Comparison of ENCODE assay signal across 15 cellular contexts in the genomic region with DNA sequence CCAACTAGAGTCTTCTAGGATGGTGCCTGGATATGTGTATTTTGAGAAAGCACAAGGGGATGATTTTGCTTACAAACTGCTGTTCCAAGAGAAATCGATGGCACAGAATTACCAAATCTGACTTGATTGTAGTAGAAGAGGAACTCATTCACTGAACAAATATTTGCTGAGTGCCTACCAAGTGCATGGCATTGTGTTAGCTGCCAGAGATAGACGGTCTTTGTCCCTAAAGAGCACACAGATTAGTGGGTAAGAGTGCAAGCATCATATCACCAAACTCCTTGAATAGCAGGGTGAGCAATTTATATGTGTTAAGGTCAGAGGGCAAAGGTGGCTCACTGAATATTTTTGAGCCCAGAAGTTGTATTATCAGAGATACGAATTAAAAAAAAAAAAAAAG. TPM values are rescaled to one million over a fixed set of nuclear protein-coding genes. Genes with fewer than 3 reads are reported as not detected.
DNase-seq lines count a peak whose midpoint lies in the region; ATAC-seq and TF ChIP-seq lines count a peak whose summit lies in the region.
"Had no signal": no experiment of that assay in that cellular context is flagged by ENCODE, and none has a peak within 500 bp of the region (broad histone marks: within the 10 kb centered on the region; RNA-seq: fewer than 3 reads in every experiment).

No MANE protein-coding gene starts in this region.

- H3K4me3 ChIP-seq in neutrophil (ENCODE audit: low read depth in 1 of 2, low read length in 1 of 2): no peak overlapping the region
- H3K4me3 ChIP-seq: GM23248 had no signal

- no peak for DNase-seq in T-helper 2 cell treated with Interferon-gamma antibody and Interleukin-4, amounts not matched to agents 5 μg/mL and 100 μg/mL, for 36 hours (ENCODE audit: low spot score)
- DNase-seq in T-helper 2 cell (no peak), NCI-H1436 treated with DMSO at 0.1 percent for 48 hours (lab: John Stamatoyannopoulos, UW) (peak; percentile 29), activated B cell treated with CpG ODN at 0.5 μM for 24 hours (no peak), UCSD-AML1 (lab: John Stamatoyannopoulos, UW; ENCODE audit: unreplicated experiment) (no peak), GM19238 (ENCODE audit: insufficient read length, low spot score) (no peak)
- DNase-seq: activated naive CD4-positive, alpha-beta T cell treated with Interleukin-2 at 50 U/mL for 16 hours; foreskin fibroblast; GM23248; left cardiac atrium; NCI-H226; right cardiac atrium; SIG-M5 had no signal

- no peaks in the 10 kb centered on the region for H3K9me3 Mint-ChIP-seq in T-helper 2 cell treated with Interferon-gamma antibody and Interleukin-4, amounts not matched to agents 5 μg/mL and 100 μg/mL, for 36 hours
- H3K9me3 Mint-ChIP-seq in activated B cell treated with CpG ODN at 0.5 μM for 24 hours: no peaks in the 10 kb centered on the region

- H3K9me3 ChIP-seq in neutrophil: no peaks in the 10 kb centered on the region

- no peak overlapping the region for H3K4me3 Mint-ChIP-seq in T-helper 2 cell treated with Interferon-gamma antibody and Interleukin-4, amounts not matched to agents 5 μg/mL and 100 μg/mL, for 36 hours
- no peak overlapping the region for H3K4me3 Mint-ChIP-seq in activated B cell treated with CpG ODN at 0.5 μM for 24 hours

- intact Hi-C loops in activated B cell treated with CpG ODN at 0.5 μM for 24 hours (cut with micrococcal nuclease): no loop called here

- peak overlapping the region; percentile 24 for H3K27ac ChIP-seq in neutrophil
- H3K27ac ChIP-seq: GM23248 had no signal

- POLR2A ChIA-PET in activated B cell treated with CpG ODN at 0.5 μM for 24 hours (lab: Charles Lee): interaction anchor here (0.6 kb wide), 1 partner anchor 47 kb away, joined by 4 read pairs; no protein-coding TSS in a partner anchor

- peaks cover 33 to 35% of the 10 kb centered on the region in 2 experiments for H3K4me1 ChIP-seq in neutrophil (ENCODE audit: control insufficient read depth in 1 of 2, insufficient read depth in 1 of 2, low read depth in 1 of 2, low read length in 1 of 2)

- TF ChIP-seq CTCF in activated B cell treated with CpG ODN at 0.5 μM for 24 hours (IDR thresholded peaks at IDR 0.05): no peak
- no peak for TF ChIP-seq CTCF in neutrophil (IDR thresholded peaks at IDR 0.05)

- no peaks in the 10 kb centered on the region for H3K36me3 ChIP-seq in neutrophil

- no peaks in the 10 kb centered on the region for H3K27me3 ChIP-seq in neutrophil

- CTCF ChIA-PET in activated B cell treated with CpG ODN at 0.5 μM for 24 hours (lab: Charles Lee): no interaction called here

- H3K4me1 Mint-ChIP-seq in T-helper 2 cell treated with Interferon-gamma antibody and Interleukin-4, amounts not matched to agents 5 μg/mL and 100 μg/mL, for 36 hours (ENCODE audit: low read depth): peaks cover 65% of the 10 kb centered on the region
- peaks cover 24% of the 10 kb centered on the region for H3K4me1 Mint-ChIP-seq in activated B cell treated with CpG ODN at 0.5 μM for 24 hours

- ATAC-seq in activated B cell treated with CpG ODN at 0.5 μM for 24 hours (ENCODE audit: low read depth) (no peak), HG02938 (IDR thresholded peaks at IDR 0.05; ENCODE audit: unreplicated experiment) (no peak)
- ATAC-seq: left cardiac atrium, right cardiac atrium had no signal

- peak overlapping the region; percentile 36 for H3K27ac Mint-ChIP-seq in T-helper 2 cell treated with Interferon-gamma antibody and Interleukin-4, amounts not matched to agents 5 μg/mL and 100 μg/mL, for 36 hours
- peak overlapping the region; percentile 50 for H3K27ac Mint-ChIP-seq in activated B cell treated with CpG ODN at 0.5 μM for 24 hours

- H3K36me3 Mint-ChIP-seq in T-helper 2 cell treated with Interferon-gamma antibody and Interleukin-4, amounts not matched to agents 5 μg/mL and 100 μg/mL, for 36 hours (ENCODE audit: low read depth): peaks cover 20% of the 10 kb centered on the region
- H3K36me3 Mint-ChIP-seq in activated B cell treated with CpG ODN at 0.5 μM for 24 hours (ENCODE audit: low read depth): peaks cover 16% of the 10 kb centered on the region

- no peaks in the 10 kb centered on the region for H3K27me3 Mint-ChIP-seq in T-helper 2 cell treated with Interferon-gamma antibody and Interleukin-4, amounts not matched to agents 5 μg/mL and 100 μg/mL, for 36 hours (ENCODE audit: low read depth)
- no peaks in the 10 kb centered on the region for H3K27me3 Mint-ChIP-seq in activated B cell treated with CpG ODN at 0.5 μM for 24 hours

RNA-seq across cellular contexts. Expression of a gene that starts 3.5 kb away (rescaled TPM):
- total RNA-seq in activated B cell treated with CpG ODN at 0.5 μM for 24 hours: 88.2 and 106 TPM in 2 replicates
